Comparison of ENCODE assay signal across 2 cellular contexts in genomic region chr3:4708230-4708629, GRCh38.
A peak's percentile ranks its signal among the peaks of the same experiment; 100 is the strongest.
TF ChIP-seq lines count a peak whose summit lies in the region.

No MANE protein-coding gene starts in this region.

TF ChIP-seq in liver, 16 proteins besides CTCF, POLR2A, EP300 and RAD21 (continued from another document):
- TF ChIP-seq ZBTB33 (IDR thresholded peaks at IDR 0.05), result no peak
- no peak for TF ChIP-seq JUND (IDR thresholded peaks at IDR 0.05)
- TF ChIP-seq FOXA2 (IDR thresholded peaks at IDR 0.05), result no peak
- TF ChIP-seq HNF4A (conservative IDR thresholded peaks at IDR 0.05), result no peak
- no peak for TF ChIP-seq ATF3 (IDR thresholded peaks at IDR 0.05)
- no peak for TF ChIP-seq REST (IDR thresholded peaks at IDR 0.05)
- TF ChIP-seq HNF4G (IDR thresholded peaks at IDR 0.05), result no peak
- TF ChIP-seq TAF1 (conservative IDR thresholded peaks at IDR 0.05), result no peak
- no peak for TF ChIP-seq GABPA (IDR thresholded peaks at IDR 0.05 in 1 of 2, conservative IDR thresholded peaks at IDR 0.05 in 1 of 2)
- TF ChIP-seq NR2F2 (IDR thresholded peaks at IDR 0.05), result peak; percentile 62
- no peak for TF ChIP-seq YY1 (IDR thresholded peaks at IDR 0.05)
- TF ChIP-seq RXRA (IDR thresholded peaks at IDR 0.05), result peak in 1 of 2 donors; percentile 11

TF ChIP-seq in HepG2, 621 proteins besides CTCF, POLR2A, EP300 and RAD21:
- TF ChIP-seq AKNA (CRISPR knock-in tag; IDR thresholded peaks at IDR 0.05; ENCODE audit: borderline replicate concordance) (no peak), NCOR1 (IDR thresholded peaks at IDR 0.05; ENCODE audit: borderline replicate concordance, low read length) (no peak), ZUFSP (CRISPR knock-in tag; IDR thresholded peaks at IDR 0.05; ENCODE audit: borderline replicate concordance) (no peak), WIZ (CRISPR knock-in tag; IDR thresholded peaks at IDR 0.05) (no peak), PAXIP1 (CRISPR knock-in tag; conservative IDR thresholded peaks at IDR 0.05) (no peak), ZBTB43 (CRISPR knock-in tag; conservative IDR thresholded peaks at IDR 0.05) (no peak), ZNF354B (CRISPR knock-in tag; IDR thresholded peaks at IDR 0.05) (no peak), ZNF12 (CRISPR knock-in tag; IDR thresholded peaks at IDR 0.05) (no peak), ZNF652 (CRISPR knock-in tag; IDR thresholded peaks at IDR 0.05; ENCODE audit: borderline replicate concordance, low read depth) (no peak), ZNF407 (CRISPR knock-in tag; IDR thresholded peaks at IDR 0.05; ENCODE audit: not compliant biosample characterization) (no peak), ZBTB34 (CRISPR knock-in tag; IDR thresholded peaks at IDR 0.05) (no peak)
